ENCODE assay signal across 17 cellular contexts in the genomic region with DNA sequence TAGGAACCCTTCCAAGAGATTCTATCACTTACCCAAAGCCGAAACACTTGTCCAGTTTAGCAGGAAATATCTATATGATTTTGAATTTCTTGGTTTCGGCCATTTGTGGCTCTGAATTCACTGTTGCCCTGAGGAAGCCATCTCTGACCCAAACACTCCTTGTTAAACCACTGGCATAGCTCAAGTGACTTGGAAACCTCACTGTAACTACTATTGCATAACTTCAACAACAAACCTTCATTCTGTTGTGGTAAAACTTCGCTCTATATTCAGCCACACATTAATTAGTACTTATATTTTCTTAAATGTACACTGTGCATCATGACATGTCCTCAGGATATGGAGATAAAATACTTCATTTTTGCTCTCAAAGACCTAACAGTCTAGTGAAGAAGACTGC.
DNase-seq lines count a peak whose midpoint lies in the region; ATAC-seq and TF ChIP-seq lines count a peak whose summit lies in the region.
"Had no signal": no experiment of that assay in that cellular context is flagged by ENCODE, and none has a peak within 500 bp of the region (broad histone marks: within the 10 kb centered on the region; RNA-seq: fewer than 3 reads in every experiment).

No MANE protein-coding gene starts in this region.

- DNase-seq in right cardiac atrium (no peak), left ventricle myocardium superior (no peak), fibroblast of pulmonary artery (ENCODE audit: low read depth) (peak; percentile 8), renal cortical epithelial cell (ENCODE audit: low read depth) (peak; percentile 17), A673 (ENCODE audit: low spot score) (no peak)
- DNase-seq: COR-L47; GF-D8; H9; IMR-90; Karpas-422; MM.1S; NCI-H187 treated with DMSO at 0.1 percent for 48 hours; NCI-H69; NK-92 treated with Interleukin-12 subunit alpha and Interleukin-12 subunit beta, amount 100 ng/mL, for 24 hours had no signal

- H3K4me3 ChIP-seq in right cardiac atrium (ENCODE audit: low read length) (no peak overlapping the region), fibroblast of pulmonary artery (replicated peaks; ENCODE audit: low read depth, low read length) (no peak overlapping the region), A673 (ENCODE audit: low read depth, low read length, poor library complexity, severe bottlenecking) (no peak overlapping the region)

- no peaks in the 10 kb centered on the region for H3K36me3 ChIP-seq in A673 (ENCODE audit: insufficient read depth, low read length, poor library complexity, severe bottlenecking)

- WGBS in right cardiac atrium = 82% methylated on average over 3 of the region's 3 CpGs

- H3K9me3 ChIP-seq in right cardiac atrium (ENCODE audit: control insufficient read depth, low read length) (no peaks in the 10 kb centered on the region), A673 (ENCODE audit: low read depth, low read length, poor library complexity, severe bottlenecking) (no peaks in the 10 kb centered on the region)

- H3K4me1 ChIP-seq in right cardiac atrium (ENCODE audit: control insufficient read depth, insufficient read depth, low read length) (peaks cover 5% of the 10 kb centered on the region), A673 (ENCODE audit: insufficient read depth, low read length, poor library complexity, severe bottlenecking) (no peaks in the 10 kb centered on the region)

- POLR2A ChIA-PET in A673 (lab: Charles Lee; ENCODE audit: low non-redundant PET) = no interaction called here

- TF ChIP-seq CTCF in fibroblast of pulmonary artery (IDR thresholded peaks at IDR 0.05; ENCODE audit: low read length, missing control alignments) (no peak), A673 (conservative IDR thresholded peaks at IDR 0.05; ENCODE audit: low read depth, low read length) (no peak)

- CTCF ChIA-PET in A673 (lab: Charles Lee) = no interaction called here

- no TSS peak for BruUV-seq in A673 (replicated peaks; lab: Mats Ljungman, UMichigan)

- no peaks in the 10 kb centered on the region for H3K27me3 ChIP-seq in right cardiac atrium (ENCODE audit: control insufficient read depth, insufficient read depth)
- no peaks in the 10 kb centered on the region for H3K27me3 ChIP-seq in A673 (replicated peaks; ENCODE audit: insufficient read depth, low read depth, low read length, poor library complexity)

- ATAC-seq in right cardiac atrium (no peak), left ventricle myocardium superior (no peak), GM18511 (IDR thresholded peaks at IDR 0.05; ENCODE audit: unreplicated experiment) (no peak), HG02623 (IDR thresholded peaks at IDR 0.05; ENCODE audit: unreplicated experiment) (no peak), GM21825 (IDR thresholded peaks at IDR 0.05; ENCODE audit: unreplicated experiment) (no peak)

- intact Hi-C loops in right cardiac atrium (cut with DNase I) (no loop called here), left ventricle myocardium superior (cut with micrococcal nuclease) (no loop called here), A673 (cut with micrococcal nuclease; ENCODE audit: unreplicated experiment) (no loop called here)

- H3K27ac ChIP-seq in right cardiac atrium (ENCODE audit: low read length) (peak overlapping the region; percentile 88), A673 (ENCODE audit: low read depth, low read length, poor library complexity, severe bottlenecking) (no peak overlapping the region)

Comparison
In these comparisons a context has a peak if more than half of its experiments do, and no peak if none do; other contexts are left out.
1. DNase-seq: peak in fibroblast of pulmonary artery (single experiment) and renal cortical epithelial cell (single experiment); none in right cardiac atrium (0 of 3), left ventricle myocardium superior (single experiment) and A673 (single experiment).